16 cellular contexts compared by ENCODE assay signal in the genomic region with DNA sequence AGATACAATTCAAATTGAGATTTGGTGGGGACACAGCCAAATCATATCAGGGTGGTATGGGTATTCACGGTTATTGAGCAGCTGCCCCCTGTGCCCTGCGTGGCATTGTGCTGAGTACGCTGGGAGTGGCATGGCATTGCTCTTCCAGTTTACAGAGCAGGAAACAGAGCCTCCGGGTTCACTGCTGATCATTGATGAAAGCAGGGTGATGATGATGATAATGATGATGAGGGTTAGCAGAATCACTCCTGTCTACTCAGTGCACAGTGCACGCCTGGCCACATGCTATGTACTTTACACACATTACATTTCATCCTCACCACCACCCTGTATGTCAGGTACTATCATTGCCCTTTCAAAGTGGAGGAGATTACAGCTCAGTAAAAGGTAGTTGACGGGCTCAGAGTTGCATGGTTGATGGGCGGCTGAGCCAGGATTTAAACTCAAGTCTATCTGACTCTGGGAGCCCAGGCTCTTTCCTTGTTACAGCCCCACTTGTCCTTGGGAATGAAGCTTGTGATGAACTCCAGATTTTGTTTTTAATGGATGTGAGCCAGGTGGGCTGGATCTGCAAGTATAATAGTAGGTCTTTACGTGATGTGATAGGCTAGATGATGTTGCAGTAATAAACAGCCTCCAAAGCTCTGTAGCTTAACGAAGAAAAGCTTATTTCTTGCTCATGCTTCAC.
DNase-seq lines count a peak whose midpoint lies in the region; ATAC-seq and TF ChIP-seq lines count a peak whose summit lies in the region.
"Had no signal": no experiment of that assay in that cellular context is flagged by ENCODE, and none has a peak within 500 bp of the region (broad histone marks: within the 10 kb centered on the region; RNA-seq: fewer than 3 reads in every experiment).

No MANE protein-coding gene starts in this region.

- H3K9ac ChIP-seq in trophoblast cell (ENCODE audit: low read length) = no peak overlapping the region
- H3K9ac ChIP-seq: KMS-11 had no signal

- no CpG with 5 or more reads among the region's 9 CpGs for WGBS in trophoblast cell (ENCODE audit: extremely low coverage, insufficient coverage, insufficient read length)

- no peak for ATAC-seq in activated T-cell treated with anti-CD3 and anti-CD28 coated beads, Interleukin-2, amount 50 U/mL, for 4 hours
- ATAC-seq: foreskin keratinocyte had no signal

- no peak overlapping the region for H3K4me2 ChIP-seq in trophoblast cell (ENCODE audit: low read length)
- H3K4me2 ChIP-seq: KMS-11 had no signal

- H3K4me3 ChIP-seq in AG10803 (ENCODE audit: low read length) = no peak overlapping the region
- no peak overlapping the region for H3K4me3 ChIP-seq in trophoblast cell (ENCODE audit: low read depth, low read length)

- H3K27ac Mint-ChIP-seq in nephron progenitor cell = no peak overlapping the region
- H3K27ac Mint-ChIP-seq: dendritic cell treated with granulocyte-macrophage colony-stimulating factor and Interleukin-4, amounts not matched to agents 40 ng/mL and 50 ng/mL, for 4 days; T-cell had no signal

- H3K79me2 ChIP-seq in trophoblast cell (ENCODE audit: control insufficient read depth, insufficient read depth, low read length, poor library complexity) = no peaks in the 10 kb centered on the region

- peaks cover 46 to 48% of the 10 kb centered on the region in 2 experiments for H3K4me1 ChIP-seq in trophoblast cell (ENCODE audit: control insufficient read depth in 1 of 2, insufficient read depth in 2 of 2, low read length in 2 of 2)

- no peak overlapping the region for H3K27ac ChIP-seq in trophoblast cell (ENCODE audit: low read depth, low read length)
- H3K27ac ChIP-seq: foreskin keratinocyte, KMS-11 had no signal

- no peak overlapping the region for H3K4ac ChIP-seq in trophoblast cell (ENCODE audit: low read depth, low read length)

- H3K18ac ChIP-seq in trophoblast cell (ENCODE audit: low read length) = no peak overlapping the region

- DNase-seq in AG10803 (ENCODE audit: low read depth) (peak; percentile 27), amniotic epithelial cell (ENCODE audit: low read depth) (peak; percentile 59), fibroblast of the conjunctiva (ENCODE audit: low read depth) (peak; percentile 9), trophoblast cell (peak; percentile 55 to 66), OCI-M2 (lab: John Stamatoyannopoulos, UW; ENCODE audit: unreplicated experiment) (no peak), nephron progenitor cell (no peak)
- DNase-seq in activated T-cell treated with anti-CD3 and anti-CD28 coated beads, Interleukin-2, amount 50 U/mL, for 4 hours = no peak
- no peak for DNase-seq in stimulated activated CD4-positive, alpha-beta T cell treated with anti-CD3 and anti-CD28 coated beads, Interleukin-4, amount 100 ng/mL, for 24 hours
- DNase-seq: foreskin keratinocyte, NCI-H1092 treated with DMSO at 0.1 percent for 48 hours, NCI-H446 treated with DMSO at 0.1 percent for 48 hours, OCI-M1, T-cell had no signal

- H4K12ac ChIP-seq in trophoblast cell (ENCODE audit: low read depth, low read length) = no peak overlapping the region

- peaks cover 2% of the 10 kb centered on the region for H3K9me3 ChIP-seq in trophoblast cell (ENCODE audit: insufficient read depth, low read depth, low read length)

- H2BK5ac ChIP-seq in trophoblast cell (ENCODE audit: low read depth, low read length, poor library complexity) = no peak overlapping the region

- no peak overlapping the region for H2AFZ ChIP-seq in trophoblast cell (ENCODE audit: insufficient read depth, low read length, poor library complexity)

- H3K4me1 Mint-ChIP-seq in activated T-cell treated with anti-CD3 and anti-CD28 coated beads, Interleukin-2, amount 50 U/mL, for 4 hours (ENCODE audit: low read depth) = no peaks in the 10 kb centered on the region
- H3K4me1 Mint-ChIP-seq in nephron progenitor cell = peaks cover 72% of the 10 kb centered on the region
- H3K4me1 Mint-ChIP-seq: T-cell had no signal

- no peak overlapping the region for H2BK12ac ChIP-seq in trophoblast cell (ENCODE audit: low read length)

- no peak overlapping the region for H4K91ac ChIP-seq in trophoblast cell (ENCODE audit: low read depth, low read length)

- peaks cover 23% of the 10 kb centered on the region for H3K79me1 ChIP-seq in trophoblast cell (ENCODE audit: low read length)

- H2BK120ac ChIP-seq in trophoblast cell (ENCODE audit: insufficient read depth, low read length, poor library complexity) = no peak overlapping the region

- no peaks in the 10 kb centered on the region for H3K9me3 Mint-ChIP-seq in activated T-cell treated with anti-CD3 and anti-CD28 coated beads, Interleukin-2, amount 50 U/mL, for 4 hours
- no peaks in the 10 kb centered on the region for H3K9me3 Mint-ChIP-seq in nephron progenitor cell
- H3K9me3 Mint-ChIP-seq: dendritic cell treated with granulocyte-macrophage colony-stimulating factor and Interleukin-4, amounts not matched to agents 40 ng/mL and 50 ng/mL, for 4 days; T-cell; WTC11 had no signal

- no peaks in the 10 kb centered on the region for H3K36me3 ChIP-seq in trophoblast cell (ENCODE audit: control insufficient read depth in 1 of 2, insufficient read depth in 2 of 2, low read length in 2 of 2)

- no peak overlapping the region for H3K4me3 Mint-ChIP-seq in activated T-cell treated with anti-CD3 and anti-CD28 coated beads, Interleukin-2, amount 50 U/mL, for 4 hours
- H3K4me3 Mint-ChIP-seq in nephron progenitor cell = no peak overlapping the region
- H3K4me3 Mint-ChIP-seq: dendritic cell treated with granulocyte-macrophage colony-stimulating factor and Interleukin-4, amounts not matched to agents 40 ng/mL and 50 ng/mL, for 4 days; T-cell; WTC11 had no signal

- H3K27me3 ChIP-seq in trophoblast cell (ENCODE audit: insufficient read depth, low read length) = no peaks in the 10 kb centered on the region
- H3K27me3 ChIP-seq: foreskin keratinocyte had no signal

- H2AK5ac ChIP-seq in trophoblast cell (ENCODE audit: low read length) = no peak overlapping the region

- H3K27me3 Mint-ChIP-seq in activated T-cell treated with anti-CD3 and anti-CD28 coated beads, Interleukin-2, amount 50 U/mL, for 4 hours (ENCODE audit: low read depth) = peaks cover 2% of the 10 kb centered on the region
- H3K27me3 Mint-ChIP-seq in nephron progenitor cell (ENCODE audit: low read depth, poor library complexity) = peaks cover 6% of the 10 kb centered on the region
- H3K27me3 Mint-ChIP-seq: dendritic cell treated with granulocyte-macrophage colony-stimulating factor and Interleukin-4, amounts not matched to agents 40 ng/mL and 50 ng/mL, for 4 days had no signal

- H4K8ac ChIP-seq in trophoblast cell (ENCODE audit: low read depth, low read length) = no peak overlapping the region

- H3K36me3 Mint-ChIP-seq in activated T-cell treated with anti-CD3 and anti-CD28 coated beads, Interleukin-2, amount 50 U/mL, for 4 hours (ENCODE audit: insufficient read depth) = no peaks in the 10 kb centered on the region
- no peaks in the 10 kb centered on the region for H3K36me3 Mint-ChIP-seq in nephron progenitor cell (ENCODE audit: low read depth)
- H3K36me3 Mint-ChIP-seq: T-cell, WTC11 had no signal

- TF ChIP-seq CTCF in AG10803 (conservative IDR thresholded peaks at IDR 0.05; ENCODE audit: low read length) (no peak), nephron progenitor cell (IDR thresholded peaks at IDR 0.05) (no peak)

- H3K14ac ChIP-seq in trophoblast cell (ENCODE audit: low read length) = no peak overlapping the region

- no peak overlapping the region for H3K23ac ChIP-seq in trophoblast cell (ENCODE audit: low read length)

Comparison
In these comparisons a context has a peak if more than half of its experiments do, and no peak if none do; other contexts are left out.
1. DNase-seq: peak in AG10803 (single experiment), amniotic epithelial cell (single experiment), fibroblast of the conjunctiva (single experiment) and trophoblast cell (2 of 2); none in activated T-cell treated with anti-CD3 and anti-CD28 coated beads, Interleukin-2, amount 50 U/mL, for 4 hours (single experiment), OCI-M2 (single experiment), nephron progenitor cell (single experiment) and stimulated activated CD4-positive, alpha-beta T cell treated with anti-CD3 and anti-CD28 coated beads, Interleukin-4, amount 100 ng/mL, for 24 hours (single experiment).